8 cellular contexts compared by ENCODE assay signal in the genomic region with DNA sequence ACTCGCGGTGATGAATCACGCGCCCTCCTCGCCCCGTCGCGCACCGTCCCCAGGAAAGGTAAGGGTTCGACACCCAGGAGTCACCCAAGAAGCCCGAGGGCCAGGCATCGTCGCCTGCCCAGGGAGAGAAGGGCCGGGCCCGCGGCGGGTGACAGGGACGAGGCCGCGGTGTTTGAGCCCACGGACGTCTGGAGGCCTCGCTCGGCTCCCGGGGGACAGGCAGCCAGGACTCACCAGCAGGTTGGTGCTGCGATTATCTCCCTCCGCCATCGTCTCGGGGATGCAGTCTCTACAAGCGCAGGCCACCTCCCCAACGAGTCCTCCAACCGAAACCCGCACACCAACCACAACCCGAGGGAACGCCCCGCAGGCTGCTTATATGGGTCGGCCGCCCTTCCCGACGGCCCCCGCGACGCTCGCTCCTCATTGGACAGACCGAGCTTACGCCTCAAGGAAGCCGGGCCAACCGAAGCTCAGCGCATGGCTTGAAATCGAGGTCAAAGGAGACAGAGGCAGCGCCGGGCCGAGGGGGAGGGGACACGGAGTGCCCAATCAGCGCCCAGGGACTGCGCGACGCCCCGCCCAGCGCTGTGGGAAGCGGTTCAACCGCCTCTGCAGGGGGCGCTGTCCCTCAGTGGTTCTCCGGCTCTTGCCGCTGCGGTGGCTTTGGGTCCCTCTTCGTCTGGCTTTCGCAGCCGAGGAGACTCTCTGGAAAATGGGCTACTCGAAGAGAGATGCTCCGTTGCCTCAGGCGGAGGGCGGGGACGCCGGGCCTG. TPM values are rescaled to one million over a fixed set of nuclear protein-coding genes. Genes with fewer than 3 reads are reported as not detected.
DNase-seq lines count a peak whose midpoint lies in the region; ATAC-seq and TF ChIP-seq lines count a peak whose summit lies in the region.

ARL6IP1 (minus strand) TSS at position 353 of the 776 bp plus-strand sequence; CDS start at position 270, 83 bp downstream.

- peak within 1 kb of the TSS; percentile 95 for H3K9ac ChIP-seq in PC-3 (ENCODE audit: low read length)
- peak within 1 kb of the TSS; percentile 87 to 95 for H3K9ac ChIP-seq in mucosa of rectum (ENCODE audit: low read depth in 1 of 2, low read length in 2 of 2)

- H3K9me3 ChIP-seq in PC-3 (ENCODE audit: low read length) (no peaks in the 10 kb centered on the region), mucosa of rectum (ENCODE audit: control insufficient read depth in 2 of 2, low read length in 2 of 2) (no peaks in the 10 kb centered on the region)

- H2AFZ ChIP-seq in PC-3 (ENCODE audit: low read length) = peak within 1 kb of the TSS; percentile 87

- H3K27me3 ChIP-seq in PC-3 (ENCODE audit: low read length) (no peaks in the 10 kb centered on the region), mucosa of rectum (ENCODE audit: control insufficient read depth in 2 of 2, insufficient read depth in 2 of 2, low read length in 2 of 2) (no peaks in the 10 kb centered on the region)

- no peaks in the 10 kb centered on the region for H3F3A ChIP-seq in PC-3 (ENCODE audit: low read length, unreplicated experiment)

- peak; percentile 99 for DNase-seq in DMS153 (lab: John Stamatoyannopoulos, UW)
- DNase-seq in PC-3 = peak; percentile 98
- DNase-seq in activated T-cell treated with anti-CD3 and anti-CD28 coated beads, Interleukin-2, amount 50 U/mL, for 1 hour = peak; percentile 98
- peak; percentile 84 for DNase-seq in epithelial cell of proximal tubule (ENCODE audit: low read depth)
- DNase-seq in stimulated activated CD8-positive, alpha-beta memory T cell treated with anti-CD3 and anti-CD28 coated beads, Interleukin-7, amount 100 ng/mL, for 1 hour (ENCODE audit: low read depth in 2 of 2) = peak; percentile 97

- H3K36me3 ChIP-seq in PC-3 (ENCODE audit: low read depth, low read length) (peaks cover 23% of the 10 kb centered on the region), mucosa of rectum (ENCODE audit: control insufficient read depth in 2 of 2, insufficient read depth in 2 of 2, low read length in 2 of 2) (peaks cover 10 to 11% of the 10 kb centered on the region in 2 donors)

- H4K20me1 ChIP-seq in PC-3 (ENCODE audit: low read length) = peaks cover 40% of the 10 kb centered on the region

- CTCF ChIA-PET in PC-3 (lab: Charles Lee) = interaction anchor here (0.5 to 1.4 kb wide), 3 partner anchors 11 to 290 kb away, joined by 3 to 7 read pairs (median 5); partner anchors contain the start of gene RPS15A

- peaks cover 55% of the 10 kb centered on the region for H3K79me2 ChIP-seq in PC-3 (ENCODE audit: low read length)

- intact Hi-C loops in PC-3 (cut with micrococcal nuclease) = loop anchor here (5.0 to 10.0 kb wide), 2 partner anchors 163 to 266 kb away; partner anchors contain the start of gene COQ7

- peak within 1 kb of the TSS; percentile 99 for H3K4me2 ChIP-seq in PC-3 (ENCODE audit: low read length)

- TF ChIP-seq CTCF in PC-3 (conservative IDR thresholded peaks at IDR 0.05; ENCODE audit: low read depth, low read length) (peak; percentile 80), epithelial cell of proximal tubule (conservative IDR thresholded peaks at IDR 0.05; ENCODE audit: low read depth, low read length) (peak; percentile 79)

- peak; percentile 47; the same call in 1 of the 2 replicates for TF ChIP-seq RAD21 in Ishikawa (IDR thresholded peaks at IDR 0.05; ENCODE audit: low read depth)

- TF ChIP-seq EP300 in Ishikawa (IDR thresholded peaks at IDR 0.05; ENCODE audit: borderline replicate concordance) = peak; percentile 37; the same call in 1 of the 2 replicates

- peak within 1 kb of the TSS; percentile 100 for H3K4me3 ChIP-seq in PC-3 (ENCODE audit: low read length)
- peak within 1 kb of the TSS; percentile 93 for H3K4me3 ChIP-seq in epithelial cell of proximal tubule (ENCODE audit: low read depth, low read length)
- H3K4me3 ChIP-seq in mucosa of rectum (ENCODE audit: low read length in 2 of 2) = peak within 1 kb of the TSS; percentile 91 to 100

- H3K4me1 ChIP-seq in PC-3 (ENCODE audit: insufficient read depth, low read length) (peaks cover 33% of the 10 kb centered on the region), mucosa of rectum (ENCODE audit: control insufficient read depth in 2 of 2, insufficient read depth in 2 of 2, low read length in 2 of 2) (peaks cover 12 to 14% of the 10 kb centered on the region in 2 donors)

- TSS peak; percentile 43 for BruUV-seq in PC-3 (replicated peaks; lab: Mats Ljungman, UMichigan)

- no peaks in the 10 kb centered on the region for H3K9me2 ChIP-seq in PC-3 (replicated peaks; ENCODE audit: low read length)

- ATAC-seq in GM21529 (IDR thresholded peaks at IDR 0.05; ENCODE audit: unreplicated experiment) (peak; percentile 92), PC-3 (peak; percentile 94)

- POLR2A ChIA-PET in PC-3 (lab: Charles Lee; ENCODE audit: unreplicated experiment) = interaction anchor here (0.6 to 2.3 kb wide), 7 partner anchors 9 to 723 kb away, joined by 3 to 11 read pairs (median 3); partner anchors contain the start of genes CCP110, RPS15A and SMG1

- H3K27ac ChIP-seq in PC-3 (ENCODE audit: low read length) (peak within 1 kb of the TSS; percentile 91), mucosa of rectum (ENCODE audit: low read depth in 2 of 2, low read length in 2 of 2) (peak within 1 kb of the TSS; percentile 92 to 95)

TF ChIP-seq in Ishikawa, 13 proteins besides CTCF, POLR2A, EP300 and RAD21:
- no peak for TF ChIP-seq TEAD4 (IDR thresholded peaks at IDR 0.05)
- TF ChIP-seq NFIC (IDR thresholded peaks at IDR 0.05) = no peak; the same call in 1 of the 2 replicates
- peak; percentile 54 for TF ChIP-seq YY1 (IDR thresholded peaks at IDR 0.05; ENCODE audit: low read depth)
- TF ChIP-seq CEBPB (IDR thresholded peaks at IDR 0.05) = no peak; the same call in 1 of the 2 replicates
- no peak; the same call in 1 of the 2 replicates for TF ChIP-seq EGR1 (IDR thresholded peaks at IDR 0.05)
- peak; percentile 35; the same call in 1 of the 2 replicates for TF ChIP-seq CREB1 (IDR thresholded peaks at IDR 0.05; ENCODE audit: low read depth)
- TF ChIP-seq TAF1 (IDR thresholded peaks at IDR 0.05; ENCODE audit: low read depth) = peak; percentile 91
- TF ChIP-seq, protein P1, sequence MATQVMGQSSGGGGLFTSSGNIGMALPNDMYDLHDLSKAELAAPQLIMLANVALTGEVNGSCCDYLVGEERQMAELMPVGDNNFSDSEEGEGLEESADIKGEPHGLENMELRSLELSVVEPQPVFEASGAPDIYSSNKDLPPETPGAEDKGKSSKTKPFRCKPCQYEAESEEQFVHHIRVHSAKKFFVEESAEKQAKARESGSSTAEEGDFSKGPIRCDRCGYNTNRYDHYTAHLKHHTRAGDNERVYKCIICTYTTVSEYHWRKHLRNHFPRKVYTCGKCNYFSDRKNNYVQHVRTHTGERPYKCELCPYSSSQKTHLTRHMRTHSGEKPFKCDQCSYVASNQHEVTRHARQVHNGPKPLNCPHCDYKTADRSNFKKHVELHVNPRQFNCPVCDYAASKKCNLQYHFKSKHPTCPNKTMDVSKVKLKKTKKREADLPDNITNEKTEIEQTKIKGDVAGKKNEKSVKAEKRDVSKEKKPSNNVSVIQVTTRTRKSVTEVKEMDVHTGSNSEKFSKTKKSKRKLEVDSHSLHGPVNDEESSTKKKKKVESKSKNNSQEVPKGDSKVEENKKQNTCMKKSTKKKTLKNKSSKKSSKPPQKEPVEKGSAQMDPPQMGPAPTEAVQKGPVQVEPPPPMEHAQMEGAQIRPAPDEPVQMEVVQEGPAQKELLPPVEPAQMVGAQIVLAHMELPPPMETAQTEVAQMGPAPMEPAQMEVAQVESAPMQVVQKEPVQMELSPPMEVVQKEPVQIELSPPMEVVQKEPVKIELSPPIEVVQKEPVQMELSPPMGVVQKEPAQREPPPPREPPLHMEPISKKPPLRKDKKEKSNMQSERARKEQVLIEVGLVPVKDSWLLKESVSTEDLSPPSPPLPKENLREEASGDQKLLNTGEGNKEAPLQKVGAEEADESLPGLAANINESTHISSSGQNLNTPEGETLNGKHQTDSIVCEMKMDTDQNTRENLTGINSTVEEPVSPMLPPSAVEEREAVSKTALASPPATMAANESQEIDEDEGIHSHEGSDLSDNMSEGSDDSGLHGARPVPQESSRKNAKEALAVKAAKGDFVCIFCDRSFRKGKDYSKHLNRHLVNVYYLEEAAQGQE (IDR thresholded peaks at IDR 0.05; ENCODE audit: low read depth) = no peak
- no peak for TF ChIP-seq USF1 (IDR thresholded peaks at IDR 0.05)
- TF ChIP-seq FOXM1 (IDR thresholded peaks at IDR 0.05; ENCODE audit: borderline replicate concordance, low read depth) = peak; percentile 100
- TF ChIP-seq, protein P2, sequence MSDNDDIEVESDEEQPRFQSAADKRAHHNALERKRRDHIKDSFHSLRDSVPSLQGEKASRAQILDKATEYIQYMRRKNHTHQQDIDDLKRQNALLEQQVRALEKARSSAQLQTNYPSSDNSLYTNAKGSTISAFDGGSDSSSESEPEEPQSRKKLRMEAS (IDR thresholded peaks at IDR 0.05) = peak; percentile 58; the same call in 1 of the 2 replicates
- TF ChIP-seq ZBTB7A (IDR thresholded peaks at IDR 0.05; ENCODE audit: low read depth) = no peak
- TF ChIP-seq TCF12 (IDR thresholded peaks at IDR 0.05; ENCODE audit: low read depth) = peak; percentile 38; the same call in 1 of the 2 replicates

RNA-seq across cellular contexts. Expression of gene ARL6IP1, which starts in this region (rescaled TPM):
- total RNA-seq in PC-3 (2014; rRNA removed) (118 and 150 TPM in 2 replicates), epithelial cell of proximal tubule (489 and 536 TPM in 2 replicates)

Comparison
In these comparisons a context has a peak if more than half of its experiments do, and no peak if none do; other contexts are left out.
1. Peak in every context shown above with its lines: DNase-seq, ATAC-seq, H3K4me3 ChIP-seq and H3K27ac ChIP-seq.